10 cellular contexts compared by ENCODE assay signal in the genomic region with DNA sequence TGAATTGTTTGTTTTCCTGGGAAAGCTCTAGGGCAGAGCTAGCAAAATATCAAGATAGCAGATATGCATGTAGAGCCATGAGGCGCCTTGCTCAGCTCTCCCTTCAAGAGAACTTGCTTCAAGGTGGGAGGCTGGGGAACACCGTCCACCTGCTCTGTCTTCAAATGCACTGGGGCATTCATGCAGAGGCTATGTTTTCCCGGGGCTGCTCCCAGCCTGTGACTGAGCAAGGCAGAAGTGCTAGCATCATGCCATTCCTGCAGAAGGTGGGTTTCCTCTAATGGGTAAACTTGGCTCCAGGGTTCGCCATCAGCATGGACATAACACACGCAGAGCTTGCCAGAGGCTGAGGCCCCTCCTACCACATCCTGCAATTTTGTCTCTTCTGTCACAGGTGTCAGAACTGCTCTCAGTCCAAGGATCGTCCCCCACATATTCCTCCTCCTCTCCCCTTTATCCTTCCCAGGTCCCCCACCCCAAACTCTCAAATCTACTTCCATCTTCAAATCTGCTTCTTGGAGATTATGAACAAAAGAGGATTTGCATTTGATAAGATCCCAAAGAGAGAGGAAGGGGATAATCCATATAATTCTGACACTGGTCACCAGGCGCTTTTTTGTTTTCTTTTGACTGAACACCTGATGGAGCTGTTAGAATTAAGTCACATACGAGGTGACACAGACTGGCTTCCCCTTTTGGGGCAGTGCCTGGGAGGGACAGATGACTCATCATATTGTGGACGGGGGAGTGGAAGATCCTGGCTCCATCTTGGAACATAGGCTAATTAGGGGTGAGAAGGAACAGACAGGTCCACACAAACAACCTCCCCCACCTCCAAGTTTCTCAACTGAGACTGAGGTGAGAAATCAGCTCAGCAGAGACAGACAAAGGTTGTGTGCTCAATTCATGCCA.
A peak's percentile ranks its signal among the peaks of the same experiment; 100 is the strongest.
DNase-seq lines count a peak whose midpoint lies in the region; ATAC-seq and TF ChIP-seq lines count a peak whose summit lies in the region.
"Had no signal": no experiment of that assay in that cellular context is flagged by ENCODE, and none has a peak within 500 bp of the region (broad histone marks: within the 10 kb centered on the region; RNA-seq: fewer than 3 reads in every experiment).

No MANE protein-coding gene starts in this region.

- H3K9me3 Mint-ChIP-seq in natural killer cell: peaks cover 0 to 4% of the 10 kb centered on the region in 2 donors

- H3K27ac Mint-ChIP-seq in natural killer cell: no peak overlapping the region

- intact Hi-C loops in sciatic nerve (cut with DNase I): no loop called here
- intact Hi-C loops in natural killer cell (cut with micrococcal nuclease): no loop called here

- no peaks in the 10 kb centered on the region for H3K27me3 Mint-ChIP-seq in natural killer cell (ENCODE audit: low read depth in 2 of 2)

- no peak overlapping the region for H3K4me3 Mint-ChIP-seq in natural killer cell

- DNase-seq in HT1080 (ENCODE audit: low read depth) (peak; percentile 26), SKM-1 treated with dmso at 0.1 percent for 144 hours (lab: John Stamatoyannopoulos, UW; ENCODE audit: unreplicated experiment) (peak; percentile 75), sciatic nerve (ENCODE audit: low spot score) (no peak), natural killer cell (no peak), putamen (ENCODE audit: low spot score) (no peak), NCI-H1092 treated with DMSO at 0.1 percent for 48 hours (lab: John Stamatoyannopoulos, UW) (no peak)
- DNase-seq in stimulated activated CD4-positive, alpha-beta T cell treated with anti-CD3 and anti-CD28 coated beads, Interleukin-2, amount 100 ng/mL, for 24 hours: no peak
- DNase-seq: foreskin melanocyte, NCI-H510A had no signal

- no peaks in the 10 kb centered on the region for H3K36me3 Mint-ChIP-seq in natural killer cell

- peak; percentile 60 for ATAC-seq in GM21381 (IDR thresholded peaks at IDR 0.05; ENCODE audit: unreplicated experiment)
- ATAC-seq in sciatic nerve: peak; percentile 38
- ATAC-seq in natural killer cell: no peak

- H3K4me1 Mint-ChIP-seq in natural killer cell: no peaks in the 10 kb centered on the region

- no peak for TF ChIP-seq CTCF in natural killer cell (IDR thresholded peaks at IDR 0.05)

Comparison
In these comparisons a context has a peak if more than half of its experiments do, and no peak if none do; other contexts are left out.
1. ATAC-seq: peak in GM21381 (single experiment) and sciatic nerve (single experiment); none in natural killer cell (0 of 3).
2. DNase-seq: peak in HT1080 (single experiment) and SKM-1 treated with dmso at 0.1 percent for 144 hours (single experiment); none in sciatic nerve (single experiment), stimulated activated CD4-positive, alpha-beta T cell treated with anti-CD3 and anti-CD28 coated beads, Interleukin-2, amount 100 ng/mL, for 24 hours (0 of 2), natural killer cell (single experiment), putamen (single experiment) and NCI-H1092 treated with DMSO at 0.1 percent for 48 hours (single experiment).